ENCODE assay signal across 1 cellular context in genomic region chr13:21465710-21466160, GRCh38.
A peak's percentile ranks its signal among the peaks of the same experiment; 100 is the strongest.
TF ChIP-seq lines count a peak whose summit lies in the region.

No MANE protein-coding gene starts in this region.

TF ChIP-seq in H1, 55 proteins besides CTCF, POLR2A, EP300 and RAD21:
- TF ChIP-seq TBP (IDR thresholded peaks at IDR 0.05; ENCODE audit: low read depth, low read length) (no peak), ASH2L (IDR thresholded peaks at IDR 0.05; ENCODE audit: low read length) (peak; percentile 56), RBBP5 (IDR thresholded peaks at IDR 0.05; ENCODE audit: borderline replicate concordance, low read depth, low read length) (0 out of 2 replicates have a peak, but pooled peaks have one; percentile 20), EGR1 (IDR thresholded peaks at IDR 0.05; ENCODE audit: borderline replicate concordance, low read depth, low read length) (no peak)
